ENCODE assay signal across 26 cellular contexts in genomic region chr2:128105072-128105471, GRCh38.
"Had no signal": no experiment of that assay in that cellular context is flagged by ENCODE, and none has a peak within 500 bp of the region (broad histone marks: within the 10 kb centered on the region; RNA-seq: fewer than 3 reads in every experiment).

No MANE protein-coding gene starts in this region.

- DNase-seq: colonic mucosa; cortex of kidney; dermis blood vessel endothelial cell; dorsolateral prefrontal cortex; effector CD4-positive, alpha-beta T cell; effector CD8-positive, alpha-beta T cell; effector memory CD4-positive, alpha-beta T cell; effector memory CD8-positive, alpha-beta T cell; endodermal cell; erythroblast; esophagus squamous epithelium; foreskin fibroblast; foreskin keratinocyte; foreskin melanocyte; gastrocnemius medialis; glutamatergic neuron; heart left ventricle; heart right ventricle had no signal

- H3K4me3 ChIP-seq: colonic mucosa, coronary artery, dorsolateral prefrontal cortex, esophagus muscularis mucosa, esophagus squamous epithelium, gastrocnemius medialis, gastroesophageal sphincter, heart left ventricle, heart right ventricle, hepatocyte had no signal

- H3K9me3 Mint-ChIP-seq: dendritic cell treated with granulocyte-macrophage colony-stimulating factor and Interleukin-4, amounts not matched to agents 40 ng/mL and 50 ng/mL, for 4 days; effector memory CD8-positive, alpha-beta T cell; endodermal cell had no signal

- H3K4me1 ChIP-seq: colonic mucosa, esophagus muscularis mucosa, esophagus squamous epithelium, foreskin keratinocyte, gastroesophageal sphincter had no signal

- H3K27me3 Mint-ChIP-seq: dendritic cell treated with granulocyte-macrophage colony-stimulating factor and Interleukin-4, amounts not matched to agents 40 ng/mL and 50 ng/mL, for 4 days; effector memory CD8-positive, alpha-beta T cell had no signal

- H3K9me3 ChIP-seq: colonic mucosa, esophagus muscularis mucosa, esophagus squamous epithelium, gastrocnemius medialis, gastroesophageal sphincter, heart left ventricle, heart right ventricle had no signal

- H3K27ac Mint-ChIP-seq: dendritic cell treated with granulocyte-macrophage colony-stimulating factor and Interleukin-4, amounts not matched to agents 40 ng/mL and 50 ng/mL, for 4 days; effector memory CD8-positive, alpha-beta T cell; endodermal cell had no signal

- H3K4me1 Mint-ChIP-seq: endodermal cell had no signal

- H3K27me3 ChIP-seq: colonic mucosa, dorsolateral prefrontal cortex, esophagus muscularis mucosa, esophagus squamous epithelium, foreskin keratinocyte, gastrocnemius medialis, gastroesophageal sphincter, heart left ventricle, heart right ventricle, hepatocyte had no signal

- H3K4me3 Mint-ChIP-seq: dendritic cell treated with granulocyte-macrophage colony-stimulating factor and Interleukin-4, amounts not matched to agents 40 ng/mL and 50 ng/mL, for 4 days; effector memory CD8-positive, alpha-beta T cell; endodermal cell had no signal

- H3K27ac ChIP-seq: colonic mucosa, coronary artery, dorsolateral prefrontal cortex, epithelial cell of prostate, esophagus muscularis mucosa, esophagus squamous epithelium, foreskin keratinocyte, gastrocnemius medialis, gastroesophageal sphincter, heart left ventricle, heart right ventricle, hepatocyte had no signal

- H2AFZ ChIP-seq: hepatocyte had no signal

- H3K4me2 ChIP-seq: hepatocyte had no signal

- FAIRE-seq: colon had no signal

- ATAC-seq: effector memory CD8-positive, alpha-beta T cell; esophagus mucosa; foreskin keratinocyte; gastrocnemius medialis; gastroesophageal sphincter; heart left ventricle; heart right ventricle had no signal
